25 cellular contexts compared by ENCODE assay signal in genomic region chr10:111126073-111126472, GRCh38. TPM values are rescaled to one million over a fixed set of nuclear protein-coding genes. Genes with fewer than 3 reads are reported as not detected.
A peak's percentile ranks its signal among the peaks of the same experiment; 100 is the strongest.
DNase-seq lines count a peak whose midpoint lies in the region; ATAC-seq, FAIRE-seq and TF ChIP-seq lines count a peak whose summit lies in the region.
"Had no signal": no experiment of that assay in that cellular context is flagged by ENCODE, and none has a peak within 500 bp of the region (broad histone marks: within the 10 kb centered on the region; RNA-seq: fewer than 3 reads in every experiment).

No MANE protein-coding gene starts in this region.

- H3K4me1 ChIP-seq in HepG2 (ENCODE audit: insufficient read depth, low read length) (0 out of 2 replicates have a peak, but pooled peaks cover 1% of the 10 kb centered on the region), right lobe of liver (no peaks in the 10 kb centered on the region), transverse colon (peaks cover 0 to 2% (median 0%) of the 10 kb centered on the region in 4 donors)
- H3K4me1 ChIP-seq: BLaER1, Caco-2, colonic mucosa, right atrium auricular region had no signal

- TF ChIP-seq EP300 in HepG2 (IDR thresholded peaks at IDR 0.05; ENCODE audit: low read depth in 2 of 2, low read length in 2 of 2) = no peak
- no peak for TF ChIP-seq EP300 in HepG2 (CRISPR knock-in tag; IDR thresholded peaks at IDR 0.05; ENCODE audit: borderline replicate concordance)
- no peak for TF ChIP-seq EP300 in transverse colon (IDR thresholded peaks at IDR 0.05; ENCODE audit: low read depth)

- TF ChIP-seq CTCF in HepG2 (CRISPR knock-in tag; IDR thresholded peaks at IDR 0.05) (no peak), right lobe of liver (IDR thresholded peaks at IDR 0.05) (no peak), fibroblast of mammary gland (conservative IDR thresholded peaks at IDR 0.05; ENCODE audit: control insufficient read depth, insufficient read depth, low read depth, low read length) (no peak), transverse colon (IDR thresholded peaks at IDR 0.05) (no peak)

- no peak for FAIRE-seq in HepG2 (lab: Jason Lieb, UNC)
- FAIRE-seq: A549 had no signal

- H2AFZ ChIP-seq in HepG2 (ENCODE audit: low read length) = no peak overlapping the region

- H3K4me3 ChIP-seq in HepG2 (replicated peaks in 1 of 3; ENCODE audit: insufficient read depth in 1 of 3, low read depth in 2 of 3, low read length in 3 of 3) (no peak overlapping the region), right lobe of liver (no peak overlapping the region), fibroblast of mammary gland (ENCODE audit: control insufficient read depth, low read depth, low read length) (no peak overlapping the region), transverse colon (no peak overlapping the region)
- H3K4me3 ChIP-seq: A549, BLaER1, colonic mucosa, right atrium auricular region, upper lobe of left lung had no signal

- POLR2A ChIA-PET in HepG2 (lab: Yijun Ruan, JAX) = no interaction called here

- BruUV-seq in HepG2 (replicated peaks; lab: Mats Ljungman, UMichigan) = no TSS peak

- H3K9me3 ChIP-seq in HepG2 (ENCODE audit: low read length) = no peaks in the 10 kb centered on the region
- H3K9me3 ChIP-seq in right lobe of liver = no peaks in the 10 kb centered on the region
- no peaks in the 10 kb centered on the region for H3K9me3 ChIP-seq in transverse colon
- H3K9me3 ChIP-seq: A549, BLaER1, Caco-2, colonic mucosa, right atrium auricular region, SK-N-SH, upper lobe of left lung had no signal

- 3% methylated on average over 2 of the region's 2 CpGs for WGBS in HepG2 (ENCODE audit: low lambda C conversion rate)
- 0% methylated on average over 1 of the region's 2 CpGs for WGBS in right lobe of liver (ENCODE audit: insufficient coverage, low coverage, low lambda C conversion rate, missing lambda C conversion rate)
- WGBS in transverse colon (ENCODE audit: low coverage in 1 of 2), 2 donors = 20 to 67% methylated on average over 1 to 2 of the region's 2 CpGs

- no peak overlapping the region for H3K9ac ChIP-seq in HepG2 (ENCODE audit: insufficient read depth, low read depth, low read length)
- H3K9ac ChIP-seq: BLaER1, SK-N-SH had no signal

- no peaks in the 10 kb centered on the region for H3K36me3 ChIP-seq in HepG2 (replicated peaks in 1 of 2; ENCODE audit: control insufficient read depth in 1 of 2, insufficient read depth in 2 of 2, low read length in 2 of 2)
- no peaks in the 10 kb centered on the region for H3K36me3 ChIP-seq in right lobe of liver
- no peaks in the 10 kb centered on the region for H3K36me3 ChIP-seq in transverse colon
- H3K36me3 ChIP-seq: BLaER1, colonic mucosa, right atrium auricular region, upper lobe of left lung had no signal

- intact Hi-C loops in HepG2 (cut with micrococcal nuclease; ENCODE audit: unreplicated experiment) = no loop called here
- intact Hi-C loops in right lobe of liver (cut with DNase I) = no loop called here
- intact Hi-C loops in transverse colon (cut with DNase I; ENCODE audit: low total_unique reads) = no loop called here

- H3K27ac ChIP-seq in HepG2 (ENCODE audit: extremely low read length, insufficient read depth, low read length) (no peak overlapping the region), right lobe of liver (no peak overlapping the region), transverse colon (no peak overlapping the region)
- H3K27ac ChIP-seq: A549, BLaER1, colonic mucosa, right atrium auricular region, upper lobe of left lung, VCaP had no signal

- DNase-seq in HepG2 (ENCODE audit: low spot score) (no peak), right lobe of liver (no peak), NCI-H226 (peak; percentile 16), fibroblast of mammary gland (ENCODE audit: low read depth) (peak; percentile 76), DMS79 treated with DMSO at 0.1 percent for 48 hours (lab: John Stamatoyannopoulos, UW) (no peak), COLO829 (ENCODE audit: low spot score) (no peak), transverse colon (no peak), NCI-H2029 (lab: John Stamatoyannopoulos, UW) (no peak)
- DNase-seq: activated CD4-positive, alpha-beta T cell treated with anti-CD3 and anti-CD28 coated beads, Interleukin-2, amount 50 U/mL, for 1 hour; activated CD8-positive, alpha-beta memory T cell treated with anti-CD3 and anti-CD28 coated beads, Interleukin-2, amount 50 U/mL, for 4 hours; activated naive CD8-positive, alpha-beta T cell treated with anti-CD3 and anti-CD28 coated beads, Interleukin-2, amount 10 ng/mL, durations not matched to agents 7 days and 5 days; Caco-2; colonic mucosa; naive thymus-derived CD8-positive, alpha-beta T cell; NCI-H1436; NCI-H2171; NCI-H526; RPMI8226; SK-N-SH; upper lobe of left lung had no signal

- no peaks in the 10 kb centered on the region for H3K79me2 ChIP-seq in HepG2 (ENCODE audit: insufficient read depth, low read length)

- no peak for ATAC-seq in HepG2
- ATAC-seq in right lobe of liver = no peak
- ATAC-seq: A549; naive thymus-derived CD8-positive, alpha-beta T cell had no signal

- H3K27me3 ChIP-seq in HepG2 (ENCODE audit: control insufficient read depth in 1 of 2, insufficient read depth in 2 of 2, low read length in 2 of 2) (peaks cover 0 to 1% of the 10 kb centered on the region in 2 experiments; a peak in 2 of 5 replicates), right lobe of liver (no peaks in the 10 kb centered on the region), transverse colon (no peaks in the 10 kb centered on the region)
- H3K27me3 ChIP-seq: BLaER1, colonic mucosa, right atrium auricular region, upper lobe of left lung had no signal

- no peak for TF ChIP-seq RAD21 in HepG2 (CRISPR knock-in tag; IDR thresholded peaks at IDR 0.05)

- in situ Hi-C loops in HepG2 (cut with HindIII; ENCODE audit: extremely low pct_ligation_motif_present, low pct_unique_long_range_greater_than_20kb) (no loop called here), transverse colon (cut with MboI; ENCODE audit: low pct_ligation_motif_present in 1 of 4, low pct_unique_long_range_greater_than_20kb in 1 of 4, low sequenced_read_pairs in 3 of 4) (no loop called here)

- no peak overlapping the region for H3K4me2 ChIP-seq in HepG2 (ENCODE audit: low read depth, low read length)
- H3K4me2 ChIP-seq: A549, BLaER1, SK-N-SH had no signal

- TF ChIP-seq POLR2A in HepG2 (IDR thresholded peaks at IDR 0.05; ENCODE audit: insufficient read depth in 1 of 2, low read depth in 2 of 2, low read length in 2 of 2) = no peak
- TF ChIP-seq POLR2A in right lobe of liver (IDR thresholded peaks at IDR 0.05) = no peak
- no peak for TF ChIP-seq POLR2A in transverse colon (IDR thresholded peaks at IDR 0.05)

- CTCF ChIA-PET in HepG2 (lab: Yijun Ruan, JAX; ENCODE audit: low intra/inter-chr PET ratio, low total read pairs) = no interaction called here

- H4K20me1 ChIP-seq in HepG2 (ENCODE audit: insufficient read depth, low read length) = no peaks in the 10 kb centered on the region
- H4K20me1 ChIP-seq: BLaER1 had no signal

TF ChIP-seq in HepG2, 621 proteins besides CTCF, POLR2A, EP300 and RAD21:
- TF ChIP-seq ZSCAN20 (CRISPR knock-in tag; IDR thresholded peaks at IDR 0.05; ENCODE audit: borderline replicate concordance) (no peak), ATF7 (IDR thresholded peaks at IDR 0.05) (0 out of 2 replicates have a peak, but pooled peaks have one; percentile 20), ATF7 (CRISPR knock-in tag; IDR thresholded peaks at IDR 0.05) (no peak), ZNF543 (CRISPR knock-in tag; IDR thresholded peaks at IDR 0.05) (no peak), CEBPB (IDR thresholded peaks at IDR 0.05; ENCODE audit: borderline replicate concordance, low read depth, low read length) (0 out of 2 replicates have a peak, but pooled peaks have one; percentile 6)
TF ChIP-seq in HepG2: peak in this region for 2.

RNA-seq across cellular contexts. Expression of gene ADRA2A, which starts 49.2 kb away (rescaled TPM):
- total RNA-seq in HepG2 (2016; rRNA removed; fragmentation: Illumina TruSeq; extraction: Trizol) = not detected in 2 replicates
- not detected in 2 replicates for total RNA-seq in HepG2 (2016; cell fraction: cytosol; rRNA removed; fragmentation: Illumina TruSeq; extraction: Trizol; ENCODE audit: low read depth)
- total RNA-seq in HepG2 (2016; cell fraction: insoluble cytoplasmic fraction; rRNA removed; fragmentation: Illumina TruSeq; extraction: Trizol) = not detected in 2 replicates
- total RNA-seq in HepG2 (2016; cell fraction: membrane; rRNA removed; fragmentation: Illumina TruSeq; extraction: Trizol) = not detected in 2 replicates
- not detected in 2 replicates for total RNA-seq in HepG2 (2016; cell fraction: nucleus; rRNA removed; fragmentation: Illumina TruSeq; extraction: Trizol)
- polyA plus RNA-seq in HepG2 (2011; rRNA removed) = 0.01 TPM in 1 of 2 replicates, not detected in the other
- polyA plus RNA-seq in HepG2 (2011; cell fraction: cytosol; rRNA removed) = 0.01 TPM in 1 of 2 replicates, not detected in the other
- 0.03 and 0.07 TPM in 2 replicates for polyA plus RNA-seq in HepG2 (2011; cell fraction: nucleus; rRNA removed)
- polyA plus RNA-seq in HepG2 (2012) = 0.03 TPM in 1 of 2 replicates, not detected in the other
- not detected in 2 replicates for polyA plus RNA-seq in HepG2 (2016; cell fraction: cytosol; fragmentation: Illumina TruSeq; extraction: Trizol; ENCODE audit: low read depth)
- not detected in 2 replicates for polyA plus RNA-seq in HepG2 (2016; cell fraction: insoluble cytoplasmic fraction; fragmentation: Illumina TruSeq; extraction: Trizol; ENCODE audit: low read depth)
- polyA plus RNA-seq in HepG2 (2016; cell fraction: membrane; fragmentation: Illumina TruSeq; extraction: Trizol; ENCODE audit: low read depth) = not detected in 2 replicates
- not detected in 2 replicates for polyA plus RNA-seq in HepG2 (2016; cell fraction: nucleus; fragmentation: Illumina TruSeq; extraction: Trizol; ENCODE audit: insufficient read depth, low read depth)
- polyA minus RNA-seq in HepG2 (2011; rRNA and poly(A)+ RNA removed; ENCODE audit: low replicate concordance) = 0.04 TPM in 1 of 2 replicates, not detected in the other
- not detected in 2 replicates for polyA minus RNA-seq in HepG2 (2011; cell fraction: cytosol; rRNA and poly(A)+ RNA removed)
- not detected in 2 replicates for polyA minus RNA-seq in HepG2 (2011; cell fraction: nucleus; rRNA and poly(A)+ RNA removed)
- under 1 TPM; 0.22 to 0.99 (median 0.51) TPM for total RNA-seq in right lobe of liver
- 10 to 100 TPM; 11.9 to 53.5 (median 17.7) TPM for total RNA-seq in transverse colon
- total RNA-seq: activated naive CD8-positive, alpha-beta T cell treated with anti-CD3 and anti-CD28 coated beads, Interleukin-2, amount 10 ng/mL, durations not matched to agents 7 days and 5 days; naive thymus-derived CD8-positive, alpha-beta T cell; T-helper 2 cell treated with Interferon-gamma antibody and Interleukin-4, amounts not matched to agents 100 ng/mL and 5 ng/mL, for 36 hours had no signal
- polyA plus RNA-seq: A549; naive thymus-derived CD8-positive, alpha-beta T cell had no signal

Comparison
In these comparisons a context has a peak if more than half of its experiments do, and no peak if none do; other contexts are left out.
1. DNase-seq: peak in NCI-H226 (single experiment) and fibroblast of mammary gland (single experiment); none in HepG2 (single experiment), right lobe of liver (0 of 3), DMS79 treated with DMSO at 0.1 percent for 48 hours (single experiment), COLO829 (single experiment), transverse colon (single experiment) and NCI-H2029 (single experiment).
2. RNA of gene ADRA2A, which starts 49.2 kb away (total RNA-seq): 11.9 to 53.5 TPM in transverse colon; 0.22 to 0.99 TPM in right lobe of liver and not detected in HepG2; every median in the first group is over 4 times any median in the second.